ENCODE assay signal across 8 cellular contexts in genomic region chr16:29806096-29806579, GRCh38. TPM values are rescaled to one million over a fixed set of nuclear protein-coding genes. Genes with fewer than 3 reads are reported as not detected.
DNase-seq lines count a peak whose midpoint lies in the region; ATAC-seq, FAIRE-seq and TF ChIP-seq lines count a peak whose summit lies in the region.

Gene MAZ (plus strand): TSS chr16:29806529. CDS start chr16:29806702, 173 bp downstream.

- ATAC-seq in A549 (peak in 1 of 2 experiments; percentile 15; a peak in 4 of 6 replicates), left cardiac atrium (peak; percentile 0 to 3), GM21360 (IDR thresholded peaks at IDR 0.05; ENCODE audit: unreplicated experiment) (no peak)

- peaks cover 44% of the 10 kb centered on the region for H3K4me1 ChIP-seq in A549
- H3K4me1 ChIP-seq in rectal smooth muscle tissue (ENCODE audit: control insufficient read depth, insufficient read depth, low read length), result peaks cover 29% of the 10 kb centered on the region

- POLR2A ChIA-PET in A549 (lab: Yijun Ruan, JAX), result interaction anchor here (0.5 to 3.7 kb wide), 6 partner anchors 10 to 528 kb away, joined by 3 to 25 read pairs (median 7); partner anchors contain the start of genes KIF22, MVP and PAGR1

- TF ChIP-seq RAD21 in A549 (conservative IDR thresholded peaks at IDR 0.05 in 1 of 2, IDR thresholded peaks at IDR 0.05 in 1 of 2), result no peak

- H3K27ac ChIP-seq in A549, result peak within 1 kb of the TSS; percentile 98 to 99
- H3K27ac ChIP-seq in rectal smooth muscle tissue (ENCODE audit: low read depth, low read length), result peak within 1 kb of the TSS; percentile 93

- H3K27me3 ChIP-seq in rectal smooth muscle tissue (ENCODE audit: control insufficient read depth, insufficient read depth, low read length), result no peaks in the 10 kb centered on the region

- H3K9me3 ChIP-seq in A549, result no peaks in the 10 kb centered on the region

- peak in 1 of 2 experiments; percentile 96 for DNase-seq in A549 (ENCODE audit: low read depth in 1 of 2, low spot score in 1 of 2)
- DNase-seq in GM10266 (ENCODE audit: extremely low spot score), result peak; percentile 92
- peak; percentile 67 for DNase-seq in NCI-H82 treated with DMSO at 0.1 percent for 48 hours (lab: John Stamatoyannopoulos, UW; ENCODE audit: unreplicated experiment)
- DNase-seq in activated naive CD8-positive, alpha-beta T cell treated with anti-CD3 and anti-CD28 coated beads, Interleukin-2, amount 50 U/mL, for 16 hours (ENCODE audit: low read depth, low spot score), result peak; percentile 55
- no peak for DNase-seq in left cardiac atrium
- no peak for DNase-seq in NCI-H2081 treated with DMSO at 0.1 percent for 48 hours (lab: John Stamatoyannopoulos, UW)

- no peak for TF ChIP-seq EP300 in A549 (IDR thresholded peaks at IDR 0.05)

- CTCF ChIA-PET in A549 (lab: Yijun Ruan, JAX), result interaction anchor here (1.5 to 24.4 kb wide), 3 partner anchors 13 to 60 kb away, joined by 3 to 568 read pairs (median 74); partner anchors contain the start of genes MVP and PAGR1

- TF ChIP-seq POLR2A in A549 (IDR thresholded peaks at IDR 0.05; ENCODE audit: low read length), result no peak

- peak within 1 kb of the TSS; percentile 63 for H3K9ac ChIP-seq in rectal smooth muscle tissue (ENCODE audit: low read length)

- intact Hi-C loops in left cardiac atrium (cut with DNase I), result no loop called here

- WGBS in A549 (ENCODE audit: missing lambda C conversion rate), result no CpG with 5 or more reads among the region's 67 CpGs

- no peak for FAIRE-seq in A549 (lab: Jason Lieb, UNC)

- TF ChIP-seq CTCF in A549 (IDR thresholded peaks at IDR 0.05) (no peak), GM10266 (IDR thresholded peaks at IDR 0.05; ENCODE audit: control insufficient read depth, insufficient read depth, low read depth, missing control alignments) (no peak)

- peak within 1 kb of the TSS; percentile 94 for H3K4me2 ChIP-seq in A549

- H3K4me3 ChIP-seq in A549 (peak within 1 kb of the TSS; percentile 90), rectal smooth muscle tissue (ENCODE audit: low read length) (peak within 1 kb of the TSS; percentile 81)

- peaks cover 11% of the 10 kb centered on the region for H3K36me3 ChIP-seq in rectal smooth muscle tissue (ENCODE audit: control insufficient read depth, insufficient read depth, low read length)

TF ChIP-seq in A549, 52 proteins besides CTCF, POLR2A, EP300 and RAD21:
- TF ChIP-seq HEYL (CRISPR knock-in tag; IDR thresholded peaks at IDR 0.05) (no peak), MYC (IDR thresholded peaks at IDR 0.05; ENCODE audit: borderline replicate concordance, low read length) (0 out of 2 replicates have a peak, but pooled peaks have one; percentile 32), NPAS2 (CRISPR knock-in tag; IDR thresholded peaks at IDR 0.05; ENCODE audit: borderline replicate concordance) (no peak)
TF ChIP-seq in A549: peak in this region for 1.

RNA-seq across cellular contexts. Expression of gene MAZ, which starts in this region (rescaled TPM):
- 79.6 and 99.7 TPM in 2 replicates for polyA plus RNA-seq in A549 (2011; rRNA removed)
- 192 and 249 TPM in 2 replicates for polyA plus RNA-seq in A549 (2012; cell fraction: cytosol; rRNA removed)
- polyA plus RNA-seq in A549 (2012; cell fraction: nucleus; rRNA removed), result 213 and 345 TPM in 2 replicates
- 216 to 231 TPM (median 221 TPM) in 3 replicates for polyA plus RNA-seq in A549 (2017; fragmentation: RNase III; extraction: RNeasy Plus Mini Kit Qiagen cat#74134 plus additional on column Dnase treatment)
- polyA minus RNA-seq in A549 (2011; rRNA and poly(A)+ RNA removed), result 200 and 239 TPM in 2 replicates
- 10 to 100 TPM; 84.8 to 96.7 TPM for total RNA-seq in left cardiac atrium

Comparison
In these comparisons a context has a peak if more than half of its experiments do, and no peak if none do; other contexts are left out.
1. DNase-seq: peak in GM10266 (single experiment), NCI-H82 treated with DMSO at 0.1 percent for 48 hours (single experiment) and activated naive CD8-positive, alpha-beta T cell treated with anti-CD3 and anti-CD28 coated beads, Interleukin-2, amount 50 U/mL, for 16 hours (single experiment); none in left cardiac atrium (single experiment) and NCI-H2081 treated with DMSO at 0.1 percent for 48 hours (single experiment).